Comparison of ENCODE assay signal across 18 cellular contexts in the genomic region with DNA sequence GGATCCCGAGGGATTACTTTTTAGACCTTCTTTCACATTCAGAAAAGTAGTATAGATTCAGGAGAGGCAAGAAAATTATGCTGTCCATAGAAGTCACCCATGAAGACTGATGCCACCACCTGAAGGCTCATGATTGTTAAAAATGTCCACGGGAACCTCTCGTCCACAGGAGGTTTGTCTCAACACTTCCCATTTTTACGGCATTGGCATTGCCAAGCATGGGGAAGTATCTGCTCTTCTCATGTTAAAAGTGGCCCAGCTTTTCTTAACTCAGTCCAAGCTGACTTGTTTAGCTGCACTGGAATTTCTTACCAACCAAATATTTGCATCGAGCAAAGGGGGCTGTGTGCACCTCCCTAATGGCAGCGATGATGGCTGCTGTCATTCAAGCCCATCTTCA. TPM values are rescaled to one million over a fixed set of nuclear protein-coding genes. Genes with fewer than 3 reads are reported as not detected.
"Had no signal": no experiment of that assay in that cellular context is flagged by ENCODE, and none has a peak within 500 bp of the region (broad histone marks: within the 10 kb centered on the region; RNA-seq: fewer than 3 reads in every experiment).

No MANE protein-coding gene starts in this region.

- H3K27ac ChIP-seq: coronary artery, uterus had no signal

- H3K9me3 Mint-ChIP-seq: activated T-helper 1 cell treated with anti-CD3 and anti-CD28 coated beads, Interleukin-12 subunit alpha, Interleukin-12 subunit beta, Interleukin-2, Interleukin-4 antibody, amounts not matched to agents 30 ng/mL and 10 ng/mL and 1 ng/mL, durations not matched to agents 14 hours and 24 hours and 36 hours; stimulated activated naive CD8-positive, alpha-beta T cell treated with anti-CD3 and anti-CD28 coated beads, Interleukin-15, amount 100 ng/mL, for 72 hours had no signal

- H3K36me3 ChIP-seq: uterus had no signal

- H3K4me3 ChIP-seq: coronary artery, uterus had no signal

- H3K27ac Mint-ChIP-seq: activated T-helper 1 cell treated with anti-CD3 and anti-CD28 coated beads, Interleukin-12 subunit alpha, Interleukin-12 subunit beta, Interleukin-2, Interleukin-4 antibody, amounts not matched to agents 30 ng/mL and 10 ng/mL and 1 ng/mL, durations not matched to agents 14 hours and 24 hours and 36 hours had no signal

- H3K27me3 ChIP-seq: uterus had no signal

- H3K9me3 ChIP-seq: uterus had no signal

- H3K4me1 ChIP-seq: uterus had no signal

- ATAC-seq: activated CD4-positive, CD25-positive, alpha-beta regulatory T cell treated with anti-CD3 and anti-CD28 coated beads, Interleukin-2, amount 50 U/mL, for 24 hours had no signal

- DNase-seq: activated CD4-positive, alpha-beta T cell treated with anti-CD3 and anti-CD28 coated beads, Interleukin-2, amount 50 U/mL, for 48 hours; activated CD8-positive, alpha-beta memory T cell treated with anti-CD3 and anti-CD28 coated beads, Interleukin-2, amount 50 U/mL, for 48 hours; activated naive CD4-positive, alpha-beta T cell; central memory CD4-positive, alpha-beta T cell; effector CD4-positive, alpha-beta T cell; foreskin melanocyte; mesendoderm; stimulated activated CD4-positive, alpha-beta T cell treated with anti-CD3 and anti-CD28 coated beads, Interleukin-2, amount 100 ng/mL, for 48 hours; stimulated activated CD8-positive, alpha-beta memory T cell treated with anti-CD3 and anti-CD28 coated beads, Interleukin-4, amount 100 ng/mL, for 48 hours; stimulated activated naive CD8-positive, alpha-beta T cell treated with anti-CD3 and anti-CD28 coated beads, Interleukin-15, amount 100 ng/mL, for 72 hours; T-helper 1 cell; uterus had no signal

RNA-seq across cellular contexts. Expression of a gene that starts 22.6 kb away (rescaled TPM):
- total RNA-seq: endothelial cell of umbilical vein, osteocyte had no signal
- polyA plus RNA-seq: endothelial cell of umbilical vein, neural cell had no signal
